2 cellular contexts compared by ENCODE assay signal in the genomic region with DNA sequence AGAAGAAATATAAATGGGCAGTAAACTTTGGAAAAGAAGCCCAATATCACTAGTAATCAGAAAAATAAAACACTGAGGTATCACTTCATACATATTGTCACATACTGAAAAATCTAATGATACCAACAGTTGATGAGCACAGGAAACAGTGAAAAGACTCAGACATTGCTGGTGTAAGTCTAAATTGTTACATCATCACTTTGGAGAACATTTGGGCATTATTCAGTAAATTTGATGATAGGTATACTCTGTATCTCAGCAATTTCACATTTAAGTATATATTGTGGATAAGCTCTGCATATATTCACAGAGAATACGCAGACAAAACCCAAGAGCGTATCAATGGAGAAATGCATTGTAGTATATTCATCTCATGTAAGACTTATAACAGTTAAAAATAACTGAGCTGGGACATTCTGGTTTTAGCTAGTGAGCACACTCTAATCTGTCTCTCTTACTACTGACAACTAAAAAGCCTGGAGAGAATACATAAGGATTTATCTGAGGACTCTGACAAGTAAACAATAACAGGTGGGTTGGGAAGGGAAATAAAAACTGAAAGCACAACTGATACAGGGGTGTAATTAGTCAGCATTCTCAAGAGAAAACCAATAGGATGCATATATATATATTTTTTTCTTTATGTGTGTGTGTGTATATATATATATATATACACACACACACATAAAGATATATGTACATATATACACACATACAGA.
TF ChIP-seq lines count a peak whose summit lies in the region.

No MANE protein-coding gene starts in this region.

TF ChIP-seq in SK-N-SH, 30 proteins besides CTCF, POLR2A, EP300 and RAD21 (continued from another document):
- TF ChIP-seq USF1 (IDR thresholded peaks at IDR 0.05; ENCODE audit: borderline replicate concordance, low read depth): no peak
- no peak for TF ChIP-seq ZBTB33 (IDR thresholded peaks at IDR 0.05; ENCODE audit: borderline replicate concordance, low read depth)
- no peak for TF ChIP-seq CHD2 (IDR thresholded peaks at IDR 0.05; ENCODE audit: low read length, partially characterized antibody)
- no peak for TF ChIP-seq RXRA (IDR thresholded peaks at IDR 0.05; ENCODE audit: borderline replicate concordance, low read depth)

TF ChIP-seq in SK-N-SH treated with all-trans-retinoic acid at 6 μM for 48 hours, 23 proteins besides CTCF, POLR2A, EP300 and RAD21 (continued from another document):
- TF ChIP-seq PPARA (CRISPR knock-in tag; IDR thresholded peaks at IDR 0.05; ENCODE audit: borderline replicate concordance) (no peak), CSRNP3 (CRISPR knock-in tag; IDR thresholded peaks at IDR 0.05) (no peak), BACH2 (CRISPR knock-in tag; IDR thresholded peaks at IDR 0.05; ENCODE audit: borderline replicate concordance) (no peak), ISL1 (CRISPR knock-in tag; IDR thresholded peaks at IDR 0.05) (no peak), ARNTL (CRISPR knock-in tag; IDR thresholded peaks at IDR 0.05; ENCODE audit: borderline replicate concordance, low read depth) (no peak)
